34 cellular contexts compared by ENCODE assay signal in genomic region chr12:132936163-132936562, GRCh38.
"Had no signal": no experiment of that assay in that cellular context is flagged by ENCODE, and none has a peak within 500 bp of the region (broad histone marks: within the 10 kb centered on the region; RNA-seq: fewer than 3 reads in every experiment).

No MANE protein-coding gene starts in this region.

- H3K27ac Mint-ChIP-seq: activated B cell treated with CpG ODN at 0.5 μM for 24 hours; activated CD4-positive, alpha-beta memory T cell treated with anti-CD3 and anti-CD28 coated beads, Interleukin-2, amount 10 ng/mL, durations not matched to agents 7 days and 5 days; activated CD4-positive, alpha-beta T cell treated with anti-CD3 and anti-CD28 coated beads, Interleukin-2, amount 10 ng/mL, durations not matched to agents 7 days and 5 days; activated CD8-positive, alpha-beta memory T cell treated with anti-CD3 and anti-CD28 coated beads, Interleukin-2, amount 10 ng/mL, durations not matched to agents 7 days and 5 days; activated CD8-positive, alpha-beta T cell treated with anti-CD3 and anti-CD28 coated beads, Interleukin-2, amount 10 ng/mL, durations not matched to agents 7 days and 5 days; activated naive CD4-positive, alpha-beta T cell treated with anti-CD3 and anti-CD28 coated beads, Interleukin-2, amount 10 ng/mL, durations not matched to agents 7 days and 5 days; activated naive CD4-positive, alpha-beta T cell treated with anti-CD3 and anti-CD28 coated beads, Interleukin-2, amount 50 U/mL, for 24 hours; activated naive CD8-positive, alpha-beta T cell; activated naive CD8-positive, alpha-beta T cell treated with anti-CD3 and anti-CD28 coated beads, Interleukin-2, amount 10 ng/mL, durations not matched to agents 7 days and 5 days; activated naive CD8-positive, alpha-beta T cell treated with anti-CD3 and anti-CD28 coated beads, Interleukin-2, amount 50 U/mL, for 24 hours; activated T-cell treated with anti-CD3 and anti-CD28 coated beads, Interleukin-2, amount 50 U/mL, for 24 hours; activated T-helper 2 cell treated with anti-CD3 and anti-CD28 coated beads, Interferon-gamma antibody, Interleukin-2, Interleukin-4, amounts not matched to agents 10 μg/mL and 5 μg/mL and 100 μg/mL, durations not matched to agents 14 hours and 24 hours and 36 hours; T-helper 1 cell treated with Interleukin-12 subunit alpha and Interleukin-12 subunit beta and Interleukin-4 antibody, amounts not matched to agents 30 μg/mL and 1 μg/mL, for 36 hours; T-helper 2 cell treated with Interferon-gamma antibody and Interleukin-4, amounts not matched to agents 5 μg/mL and 100 μg/mL, for 36 hours had no signal

- H3K4me3 Mint-ChIP-seq: activated B cell treated with CpG ODN at 0.5 μM for 24 hours; activated CD4-positive, alpha-beta memory T cell treated with anti-CD3 and anti-CD28 coated beads, Interleukin-2, amount 10 ng/mL, durations not matched to agents 7 days and 5 days; activated CD4-positive, alpha-beta T cell treated with anti-CD3 and anti-CD28 coated beads, Interleukin-2, amount 10 ng/mL, durations not matched to agents 7 days and 5 days; activated CD8-positive, alpha-beta memory T cell treated with anti-CD3 and anti-CD28 coated beads, Interleukin-2, amount 10 ng/mL, durations not matched to agents 7 days and 5 days; activated CD8-positive, alpha-beta T cell treated with anti-CD3 and anti-CD28 coated beads, Interleukin-2, amount 10 ng/mL, durations not matched to agents 7 days and 5 days; activated naive CD4-positive, alpha-beta T cell treated with anti-CD3 and anti-CD28 coated beads, Interleukin-2, amount 10 ng/mL, durations not matched to agents 7 days and 5 days; activated naive CD4-positive, alpha-beta T cell treated with anti-CD3 and anti-CD28 coated beads, Interleukin-2, amount 50 U/mL, for 24 hours; activated naive CD8-positive, alpha-beta T cell; activated naive CD8-positive, alpha-beta T cell treated with anti-CD3 and anti-CD28 coated beads, Interleukin-2, amount 10 ng/mL, durations not matched to agents 7 days and 5 days; activated naive CD8-positive, alpha-beta T cell treated with anti-CD3 and anti-CD28 coated beads, Interleukin-2, amount 50 U/mL, for 24 hours; activated T-cell treated with anti-CD3 and anti-CD28 coated beads, Interleukin-2, amount 50 U/mL, for 24 hours; T-helper 1 cell treated with Interleukin-12 subunit alpha and Interleukin-12 subunit beta and Interleukin-4 antibody, amounts not matched to agents 30 μg/mL and 1 μg/mL, for 36 hours; T-helper 2 cell treated with Interferon-gamma antibody and Interleukin-4, amounts not matched to agents 5 μg/mL and 100 μg/mL, for 36 hours had no signal

- H3K27ac ChIP-seq: adrenal gland, body of pancreas, brain microvascular endothelial cell, breast epithelium, VCaP had no signal

- H3K4me1 Mint-ChIP-seq: activated B cell treated with CpG ODN at 0.5 μM for 24 hours; activated CD4-positive, alpha-beta memory T cell treated with anti-CD3 and anti-CD28 coated beads, Interleukin-2, amount 10 ng/mL, durations not matched to agents 7 days and 5 days; activated CD4-positive, alpha-beta T cell treated with anti-CD3 and anti-CD28 coated beads, Interleukin-2, amount 10 ng/mL, durations not matched to agents 7 days and 5 days; activated CD8-positive, alpha-beta memory T cell treated with anti-CD3 and anti-CD28 coated beads, Interleukin-2, amount 10 ng/mL, durations not matched to agents 7 days and 5 days; activated naive CD4-positive, alpha-beta T cell treated with anti-CD3 and anti-CD28 coated beads, Interleukin-2, amount 10 ng/mL, durations not matched to agents 7 days and 5 days; activated naive CD4-positive, alpha-beta T cell treated with anti-CD3 and anti-CD28 coated beads, Interleukin-2, amount 50 U/mL, for 24 hours; activated naive CD8-positive, alpha-beta T cell treated with anti-CD3 and anti-CD28 coated beads, Interleukin-2, amount 10 ng/mL, durations not matched to agents 7 days and 5 days; activated naive CD8-positive, alpha-beta T cell treated with anti-CD3 and anti-CD28 coated beads, Interleukin-2, amount 50 U/mL, for 24 hours had no signal

- ATAC-seq: activated CD8-positive, alpha-beta memory T cell treated with anti-CD3 and anti-CD28 coated beads, Interleukin-2, amount 10 ng/mL, durations not matched to agents 7 days and 5 days; activated CD8-positive, alpha-beta T cell treated with anti-CD3 and anti-CD28 coated beads, Interleukin-2, amount 10 ng/mL, durations not matched to agents 7 days and 5 days; activated naive CD8-positive, alpha-beta T cell treated with anti-CD3 and anti-CD28 coated beads, Interleukin-2, amount 50 U/mL, for 24 hours; body of pancreas had no signal

- H3K27me3 Mint-ChIP-seq: activated B cell treated with CpG ODN at 0.5 μM for 24 hours; activated CD4-positive, alpha-beta memory T cell treated with anti-CD3 and anti-CD28 coated beads, Interleukin-2, amount 10 ng/mL, durations not matched to agents 7 days and 5 days; activated CD4-positive, alpha-beta T cell treated with anti-CD3 and anti-CD28 coated beads, Interleukin-2, amount 10 ng/mL, durations not matched to agents 7 days and 5 days; activated CD8-positive, alpha-beta memory T cell treated with anti-CD3 and anti-CD28 coated beads, Interleukin-2, amount 10 ng/mL, durations not matched to agents 7 days and 5 days; activated naive CD4-positive, alpha-beta T cell treated with anti-CD3 and anti-CD28 coated beads, Interleukin-2, amount 10 ng/mL, durations not matched to agents 7 days and 5 days; activated naive CD4-positive, alpha-beta T cell treated with anti-CD3 and anti-CD28 coated beads, Interleukin-2, amount 50 U/mL, for 24 hours; activated naive CD8-positive, alpha-beta T cell; activated naive CD8-positive, alpha-beta T cell treated with anti-CD3 and anti-CD28 coated beads, Interleukin-2, amount 10 ng/mL, durations not matched to agents 7 days and 5 days; activated naive CD8-positive, alpha-beta T cell treated with anti-CD3 and anti-CD28 coated beads, Interleukin-2, amount 50 U/mL, for 24 hours; activated T-cell treated with anti-CD3 and anti-CD28 coated beads, Interleukin-2, amount 50 U/mL, for 24 hours had no signal

- H3K4me1 ChIP-seq: adrenal gland, body of pancreas, breast epithelium had no signal

- H3K4me3 ChIP-seq: adrenal gland, body of pancreas, breast epithelium had no signal

- H3K27me3 ChIP-seq: adrenal gland, body of pancreas, brain microvascular endothelial cell, breast epithelium had no signal

- H3K36me3 ChIP-seq: adrenal gland had no signal

- DNase-seq: activated B cell treated with CpG ODN at 0.5 μM for 24 hours; activated CD4-positive, alpha-beta memory T cell treated with anti-CD3 and anti-CD28 coated beads, Interleukin-2, amount 10 ng/mL, durations not matched to agents 7 days and 5 days; activated CD4-positive, alpha-beta T cell treated with anti-CD3 and anti-CD28 coated beads for 4 hours; activated CD4-positive, alpha-beta T cell treated with anti-CD3 and anti-CD28 coated beads, Interleukin-2, amount 10 ng/mL, durations not matched to agents 7 days and 5 days; activated CD4-positive, alpha-beta T cell treated with anti-CD3 and anti-CD28 coated beads, Interleukin-2, amount 50 U/mL, for 48 hours; activated CD4-positive, CD25-positive, alpha-beta regulatory T cell treated with anti-CD3 and anti-CD28 coated beads, Interleukin-2, amount 50 U/mL, for 72 hours; activated CD8-positive, alpha-beta memory T cell treated with anti-CD3 and anti-CD28 coated beads for 24 hours; activated CD8-positive, alpha-beta memory T cell treated with anti-CD3 and anti-CD28 coated beads, Interleukin-2, amount 10 ng/mL, durations not matched to agents 7 days and 5 days; activated CD8-positive, alpha-beta memory T cell treated with anti-CD3 and anti-CD28 coated beads, Interleukin-2, amount 50 U/mL, for 48 hours; activated CD8-positive, alpha-beta T cell treated with anti-CD3 and anti-CD28 coated beads, Interleukin-2, amount 10 ng/mL, durations not matched to agents 7 days and 5 days; activated effector memory CD4-positive, alpha-beta T cell treated with Interleukin-2 at 50 U/mL for 16 hours; activated gamma-delta T cell; activated naive CD4-positive, alpha-beta T cell treated with anti-CD3 and anti-CD28 coated beads, Interleukin-2, amount 10 ng/mL, durations not matched to agents 7 days and 5 days; activated naive CD4-positive, alpha-beta T cell treated with Interleukin-2 at 50 U/mL for 16 hours; activated naive CD8-positive, alpha-beta T cell treated with anti-CD3 and anti-CD28 coated beads, Interleukin-2, amount 10 ng/mL, durations not matched to agents 7 days and 5 days; activated naive CD8-positive, alpha-beta T cell treated with anti-CD3 and anti-CD28 coated beads, Interleukin-2, amount 50 U/mL, for 24 hours; activated T-cell treated with anti-CD3 and anti-CD28 coated beads, Interleukin-2, amount 50 U/mL, for 24 hours; activated T-cell treated with anti-CD3 and anti-CD28 coated beads, Interleukin-2, amount 50 U/mL, for 48 hours; adrenal gland; amniotic stem cell; aorta; body of pancreas; brain microvascular endothelial cell; central memory CD4-positive, alpha-beta T cell; T-helper 1 cell; T-helper 2 cell; T-helper 9 cell had no signal
